In genomic region chr17:76477576-76477975, GRCh38 we compare ENCODE assay signal across 31 cellular contexts. TPM values are rescaled to one million over a fixed set of nuclear protein-coding genes. Genes with fewer than 3 reads are reported as not detected.
DNase-seq lines count a peak whose midpoint lies in the region; ATAC-seq, FAIRE-seq and TF ChIP-seq lines count a peak whose summit lies in the region.
"Had no signal": no experiment of that assay in that cellular context is flagged by ENCODE, and none has a peak within 500 bp of the region (broad histone marks: within the 10 kb centered on the region; RNA-seq: fewer than 3 reads in every experiment).

No MANE protein-coding gene starts in this region.

- FAIRE-seq in HepG2 (lab: Jason Lieb, UNC): no peak
- FAIRE-seq: GM12878, RCC 7860 had no signal

- H3K27me3 Mint-ChIP-seq in immature natural killer cell (ENCODE audit: low read depth in 3 of 3): peaks cover 0 to 12% (median 5%) of the 10 kb centered on the region in 3 donors
- H3K27me3 Mint-ChIP-seq: CD4-positive, alpha-beta memory T cell had no signal

- no peak overlapping the region for H3K27ac ChIP-seq in HepG2 (ENCODE audit: extremely low read length, insufficient read depth, low read length)
- no peak overlapping the region for H3K27ac ChIP-seq in right lobe of liver
- H3K27ac ChIP-seq in PC-3 (ENCODE audit: low read length): no peak overlapping the region

- peak overlapping the region in 4 of 6 donors; percentile 9 to 80 (median 54) for H3K27ac Mint-ChIP-seq in immature natural killer cell
- H3K27ac Mint-ChIP-seq in stimulated activated effector memory CD8-positive, alpha-beta T cell treated with anti-CD3 and anti-CD28 coated beads, Interleukin-12 subunit alpha, Interleukin-12 subunit beta, amount 100 ng/mL, for 72 hours: peak overlapping the region; percentile 53
- H3K27ac Mint-ChIP-seq: HFFc6 had no signal

- TF ChIP-seq POLR2A in HepG2 (IDR thresholded peaks at IDR 0.05; ENCODE audit: insufficient read depth in 1 of 2, low read depth in 2 of 2, low read length in 2 of 2): no peak
- no peak for TF ChIP-seq POLR2A in right lobe of liver (IDR thresholded peaks at IDR 0.05)

- BruUV-seq in HepG2 (replicated peaks; lab: Mats Ljungman, UMichigan): no TSS peak
- no TSS peak for BruUV-seq in PC-3 (replicated peaks; lab: Mats Ljungman, UMichigan)

- POLR2A ChIA-PET in HepG2 (lab: Yijun Ruan, JAX): interaction anchor here (1.1 to 5.7 kb wide), 3 partner anchors 15 to 56 kb away, joined by 3 to 59 read pairs (median 4); partner anchors contain the start of gene RHBDF2
- POLR2A ChIA-PET in PC-3 (lab: Charles Lee; ENCODE audit: unreplicated experiment): no interaction called here

- ATAC-seq in HepG2 (no peak), right lobe of liver (no peak), PC-3 (peak; percentile 22; the same call in 1 of the 2 replicates), HG02884 (IDR thresholded peaks at IDR 0.05; ENCODE audit: unreplicated experiment) (no peak)
- ATAC-seq in stimulated activated effector memory CD8-positive, alpha-beta T cell treated with anti-CD3 and anti-CD28 coated beads, Interleukin-12 subunit alpha, Interleukin-12 subunit beta, amount 100 ng/mL, for 72 hours: no peak
- ATAC-seq: GM12878 had no signal

- in situ Hi-C loops in HepG2 (cut with HindIII; ENCODE audit: extremely low pct_ligation_motif_present, low pct_unique_long_range_greater_than_20kb): no loop called here

- 89% methylated on average over 13 of the region's 15 CpGs for WGBS in HepG2 (ENCODE audit: low lambda C conversion rate)
- WGBS in right lobe of liver (ENCODE audit: insufficient coverage, low coverage, low lambda C conversion rate, missing lambda C conversion rate): 95% methylated on average over 4 of the region's 15 CpGs

- no peaks in the 10 kb centered on the region for H3K79me2 ChIP-seq in HepG2 (ENCODE audit: insufficient read depth, low read length)
- H3K79me2 ChIP-seq in PC-3 (ENCODE audit: low read length): no peaks in the 10 kb centered on the region

- TF ChIP-seq RAD21 in HepG2 (CRISPR knock-in tag; IDR thresholded peaks at IDR 0.05): no peak

- no peaks in the 10 kb centered on the region for H3F3A ChIP-seq in PC-3 (ENCODE audit: low read length, unreplicated experiment)

- H3K9ac ChIP-seq in HepG2 (ENCODE audit: insufficient read depth, low read depth, low read length) (no peak overlapping the region), PC-3 (ENCODE audit: low read length) (no peak overlapping the region)
- H3K9ac ChIP-seq: SK-N-SH had no signal

- H3K4me3 Mint-ChIP-seq in immature natural killer cell: no peak overlapping the region
- no peak overlapping the region for H3K4me3 Mint-ChIP-seq in stimulated activated effector memory CD8-positive, alpha-beta T cell treated with anti-CD3 and anti-CD28 coated beads, Interleukin-12 subunit alpha, Interleukin-12 subunit beta, amount 100 ng/mL, for 72 hours
- H3K4me3 Mint-ChIP-seq: CD4-positive, alpha-beta memory T cell; HFFc6 had no signal

- no peaks in the 10 kb centered on the region for H3K9me2 ChIP-seq in PC-3 (replicated peaks; ENCODE audit: low read length)
- H3K9me2 ChIP-seq: SK-N-SH had no signal

- TF ChIP-seq EP300 in HepG2 (IDR thresholded peaks at IDR 0.05; ENCODE audit: low read depth in 2 of 2, low read length in 2 of 2): no peak
- TF ChIP-seq EP300 in HepG2 (CRISPR knock-in tag; IDR thresholded peaks at IDR 0.05; ENCODE audit: borderline replicate concordance): no peak

- intact Hi-C loops in HepG2 (cut with micrococcal nuclease; ENCODE audit: unreplicated experiment) (no loop called here), right lobe of liver (cut with DNase I) (no loop called here), PC-3 (cut with micrococcal nuclease) (no loop called here)

- H3K36me3 ChIP-seq in HepG2 (replicated peaks in 1 of 2; ENCODE audit: control insufficient read depth in 1 of 2, insufficient read depth in 2 of 2, low read length in 2 of 2) (peaks cover 0 to 4% of the 10 kb centered on the region in 2 experiments; a peak in 2 of 5 replicates), right lobe of liver (no peaks in the 10 kb centered on the region), PC-3 (ENCODE audit: low read depth, low read length) (no peaks in the 10 kb centered on the region; the same call in 1 of the 2 replicates)

- no peaks in the 10 kb centered on the region for H3K27me3 ChIP-seq in HepG2 (ENCODE audit: control insufficient read depth in 1 of 2, insufficient read depth in 2 of 2, low read length in 2 of 2)
- no peaks in the 10 kb centered on the region for H3K27me3 ChIP-seq in right lobe of liver
- no peaks in the 10 kb centered on the region for H3K27me3 ChIP-seq in PC-3 (ENCODE audit: low read length)

- no peaks in the 10 kb centered on the region for H3K9me3 ChIP-seq in HepG2 (ENCODE audit: low read length)
- H3K9me3 ChIP-seq in right lobe of liver: no peaks in the 10 kb centered on the region
- H3K9me3 ChIP-seq in PC-3 (ENCODE audit: low read length): no peaks in the 10 kb centered on the region
- H3K9me3 ChIP-seq: HAP-1, SK-N-SH had no signal

- DNase-seq in HepG2 (ENCODE audit: low spot score) (no peak), right lobe of liver (no peak), PC-3 (no peak), immature natural killer cell (no peak), GM10266 (ENCODE audit: extremely low spot score) (no peak)
- no peak for DNase-seq in stimulated activated effector memory CD8-positive, alpha-beta T cell treated with anti-CD3 and anti-CD28 coated beads, Interleukin-12 subunit alpha, Interleukin-12 subunit beta, amount 100 ng/mL, for 72 hours (ENCODE audit: low spot score in 2 of 2)
- no peak for DNase-seq in stimulated activated CD4-positive, alpha-beta T cell treated with anti-CD3 and anti-CD28 coated beads, Interleukin-2, amount 100 ng/mL, for 48 hours
- DNase-seq: C1 segment of cervical spinal cord; CD4-positive, alpha-beta memory T cell; COR-L47; DMS53; GOT3; HFFc6; Karpas-422; NCI-H1092 treated with DMSO at 0.1 percent for 48 hours; NCI-H1436; NCI-H187; NCI-H2081 treated with DMSO at 0.1 percent for 48 hours; NCI-H2171; NCI-H226; NCI-H510A; NCI-H69; SK-N-SH had no signal

- no peak for TF ChIP-seq CTCF in HepG2 (CRISPR knock-in tag; IDR thresholded peaks at IDR 0.05)
- no peak for TF ChIP-seq CTCF in right lobe of liver (IDR thresholded peaks at IDR 0.05)
- no peak for TF ChIP-seq CTCF in PC-3 (conservative IDR thresholded peaks at IDR 0.05; ENCODE audit: low read depth, low read length)
- no peak for TF ChIP-seq CTCF in GM10266 (IDR thresholded peaks at IDR 0.05; ENCODE audit: control insufficient read depth, insufficient read depth, low read depth, missing control alignments)

- peaks cover 16 to 19% of the 10 kb centered on the region in 2 donors for H3K4me1 Mint-ChIP-seq in immature natural killer cell
- H3K4me1 Mint-ChIP-seq in stimulated activated effector memory CD8-positive, alpha-beta T cell treated with anti-CD3 and anti-CD28 coated beads, Interleukin-12 subunit alpha, Interleukin-12 subunit beta, amount 100 ng/mL, for 72 hours: peaks cover 18% of the 10 kb centered on the region

- H4K20me1 ChIP-seq in HepG2 (ENCODE audit: insufficient read depth, low read length) (no peaks in the 10 kb centered on the region), PC-3 (ENCODE audit: low read length) (no peaks in the 10 kb centered on the region)

- no peak overlapping the region for H3K4me2 ChIP-seq in HepG2 (ENCODE audit: low read depth, low read length)
- no peak overlapping the region for H3K4me2 ChIP-seq in PC-3 (ENCODE audit: low read length)
- H3K4me2 ChIP-seq: SK-N-SH had no signal

- H3K4me1 ChIP-seq in HepG2 (ENCODE audit: insufficient read depth, low read length): peaks cover 7% of the 10 kb centered on the region; the same call in 1 of the 2 replicates
- H3K4me1 ChIP-seq in right lobe of liver: no peaks in the 10 kb centered on the region
- no peaks in the 10 kb centered on the region; the same call in 1 of the 2 replicates for H3K4me1 ChIP-seq in PC-3 (ENCODE audit: insufficient read depth, low read length)

- CTCF ChIA-PET in HepG2 (lab: Yijun Ruan, JAX; ENCODE audit: low intra/inter-chr PET ratio, low total read pairs) (no interaction called here), PC-3 (lab: Charles Lee) (no interaction called here)

- H3K4me3 ChIP-seq in HepG2 (replicated peaks in 1 of 3; ENCODE audit: insufficient read depth in 1 of 3, low read depth in 2 of 3, low read length in 3 of 3) (no peak overlapping the region), right lobe of liver (no peak overlapping the region), PC-3 (ENCODE audit: low read length) (no peak overlapping the region)
- H3K4me3 ChIP-seq: GM12878, HAP-1 had no signal

- no peak overlapping the region for H2AFZ ChIP-seq in HepG2 (ENCODE audit: low read length)
- H2AFZ ChIP-seq in PC-3 (ENCODE audit: low read length): no peak overlapping the region

- no peaks in the 10 kb centered on the region for H3K9me3 Mint-ChIP-seq in immature natural killer cell
- no peaks in the 10 kb centered on the region for H3K9me3 Mint-ChIP-seq in stimulated activated effector memory CD8-positive, alpha-beta T cell treated with anti-CD3 and anti-CD28 coated beads, Interleukin-12 subunit alpha, Interleukin-12 subunit beta, amount 100 ng/mL, for 72 hours
- H3K9me3 Mint-ChIP-seq: CD4-positive, alpha-beta memory T cell; HFFc6 had no signal

- peaks cover 12 to 26% (median 12%) of the 10 kb centered on the region in 3 donors for H3K36me3 Mint-ChIP-seq in immature natural killer cell
- H3K36me3 Mint-ChIP-seq in stimulated activated effector memory CD8-positive, alpha-beta T cell treated with anti-CD3 and anti-CD28 coated beads, Interleukin-12 subunit alpha, Interleukin-12 subunit beta, amount 100 ng/mL, for 72 hours: peaks cover 96% of the 10 kb centered on the region

RNA-seq across cellular contexts. Expression of gene AANAT, which starts 10.2 kb away (rescaled TPM):
- not detected in 2 replicates for total RNA-seq in HepG2 (2016; rRNA removed; fragmentation: Illumina TruSeq; extraction: Trizol)
- total RNA-seq in HepG2 (2016; cell fraction: cytosol; rRNA removed; fragmentation: Illumina TruSeq; extraction: Trizol; ENCODE audit: low read depth): not detected in 2 replicates
- total RNA-seq in HepG2 (2016; cell fraction: insoluble cytoplasmic fraction; rRNA removed; fragmentation: Illumina TruSeq; extraction: Trizol): not detected in 2 replicates
- total RNA-seq in HepG2 (2016; cell fraction: membrane; rRNA removed; fragmentation: Illumina TruSeq; extraction: Trizol): not detected in 2 replicates
- not detected in 2 replicates for total RNA-seq in HepG2 (2016; cell fraction: nucleus; rRNA removed; fragmentation: Illumina TruSeq; extraction: Trizol)
- polyA plus RNA-seq in HepG2 (2011; rRNA removed): 0.03 and 0.07 TPM in 2 replicates
- not detected in 2 replicates for polyA plus RNA-seq in HepG2 (2011; cell fraction: cytosol; rRNA removed)
- 0.23 and 0.42 TPM in 2 replicates for polyA plus RNA-seq in HepG2 (2011; cell fraction: nucleus; rRNA removed)
- 0.31 TPM in 1 of 2 replicates, not detected in the other for polyA plus RNA-seq in HepG2 (2012)
- polyA plus RNA-seq in HepG2 (2016; cell fraction: cytosol; fragmentation: Illumina TruSeq; extraction: Trizol; ENCODE audit: low read depth): not detected in 2 replicates
- not detected in 2 replicates for polyA plus RNA-seq in HepG2 (2016; cell fraction: insoluble cytoplasmic fraction; fragmentation: Illumina TruSeq; extraction: Trizol; ENCODE audit: low read depth)
- not detected in 2 replicates for polyA plus RNA-seq in HepG2 (2016; cell fraction: membrane; fragmentation: Illumina TruSeq; extraction: Trizol; ENCODE audit: low read depth)
- polyA plus RNA-seq in HepG2 (2016; cell fraction: nucleus; fragmentation: Illumina TruSeq; extraction: Trizol; ENCODE audit: insufficient read depth, low read depth): not detected in 2 replicates
- not detected in 2 replicates for polyA minus RNA-seq in HepG2 (2011; rRNA and poly(A)+ RNA removed; ENCODE audit: low replicate concordance)
- polyA minus RNA-seq in HepG2 (2011; cell fraction: cytosol; rRNA and poly(A)+ RNA removed): not detected in 2 replicates
- not detected in 2 replicates for polyA minus RNA-seq in HepG2 (2011; cell fraction: nucleus; rRNA and poly(A)+ RNA removed)
- not detected for total RNA-seq in right lobe of liver
- not detected in 2 replicates for total RNA-seq in PC-3 (2014; rRNA removed)
- under 1 TPM in 1 of 3 donors, not detected in 2; 0.34 TPM for polyA plus RNA-seq in immature natural killer cell
- total RNA-seq: A172; CD4-positive, alpha-beta memory T cell; Daoy; G401; OCI-LY7 had no signal
- polyA plus RNA-seq: CD4-positive, alpha-beta memory T cell; GM12878 had no signal

RNA-seq across cellular contexts. Expression of gene RHBDF2, which starts 23.6 kb away (rescaled TPM):
- 4.2 and 7.8 TPM in 2 replicates for total RNA-seq in HepG2 (2016; rRNA removed; fragmentation: Illumina TruSeq; extraction: Trizol)
- 3.3 and 3.4 TPM in 2 replicates for total RNA-seq in HepG2 (2016; cell fraction: cytosol; rRNA removed; fragmentation: Illumina TruSeq; extraction: Trizol; ENCODE audit: low read depth)
- 2.8 and 8.6 TPM in 2 replicates for total RNA-seq in HepG2 (2016; cell fraction: insoluble cytoplasmic fraction; rRNA removed; fragmentation: Illumina TruSeq; extraction: Trizol)
- total RNA-seq in HepG2 (2016; cell fraction: membrane; rRNA removed; fragmentation: Illumina TruSeq; extraction: Trizol): 3.2 and 3.5 TPM in 2 replicates
- total RNA-seq in HepG2 (2016; cell fraction: nucleus; rRNA removed; fragmentation: Illumina TruSeq; extraction: Trizol): 10.0 and 14.7 TPM in 2 replicates
- 24.2 and 27.6 TPM in 2 replicates for polyA plus RNA-seq in HepG2 (2011; rRNA removed)
- polyA plus RNA-seq in HepG2 (2011; cell fraction: cytosol; rRNA removed): 9.7 and 15.2 TPM in 2 replicates
- polyA plus RNA-seq in HepG2 (2011; cell fraction: nucleus; rRNA removed): 96.1 and 124 TPM in 2 replicates
- 17.9 and 27.7 TPM in 2 replicates for polyA plus RNA-seq in HepG2 (2012)
- polyA plus RNA-seq in HepG2 (2016; cell fraction: cytosol; fragmentation: Illumina TruSeq; extraction: Trizol; ENCODE audit: low read depth): 1.2 and 1.5 TPM in 2 replicates
- 3.8 and 4.6 TPM in 2 replicates for polyA plus RNA-seq in HepG2 (2016; cell fraction: insoluble cytoplasmic fraction; fragmentation: Illumina TruSeq; extraction: Trizol; ENCODE audit: low read depth)
- 2.0 and 3.1 TPM in 2 replicates for polyA plus RNA-seq in HepG2 (2016; cell fraction: membrane; fragmentation: Illumina TruSeq; extraction: Trizol; ENCODE audit: low read depth)
- polyA plus RNA-seq in HepG2 (2016; cell fraction: nucleus; fragmentation: Illumina TruSeq; extraction: Trizol; ENCODE audit: insufficient read depth, low read depth): 23.9 and 27.3 TPM in 2 replicates
- polyA minus RNA-seq in HepG2 (2011; rRNA and poly(A)+ RNA removed; ENCODE audit: low replicate concordance): 8.1 and 40.4 TPM in 2 replicates
- polyA minus RNA-seq in HepG2 (2011; cell fraction: cytosol; rRNA and poly(A)+ RNA removed): 12.8 and 13.5 TPM in 2 replicates
- polyA minus RNA-seq in HepG2 (2011; cell fraction: nucleus; rRNA and poly(A)+ RNA removed): 26.5 and 30.6 TPM in 2 replicates
- total RNA-seq in right lobe of liver: 10 to 100 TPM in 3 of 6 experiments, 1 to 10 TPM in 3; 7.1 to 18.6 (median 11.0) TPM
- 52.3 and 74.8 TPM in 2 replicates for total RNA-seq in PC-3 (2014; rRNA removed)
- polyA plus RNA-seq in immature natural killer cell: 10 to 100 TPM; 19.3 to 90.5 (median 23.6) TPM

RNA-seq across cellular contexts. Expression of gene UBE2O, which starts 24.6 kb away (rescaled TPM):
- total RNA-seq in HepG2 (2016; rRNA removed; fragmentation: Illumina TruSeq; extraction: Trizol) (21.5 and 22.3 TPM in 2 replicates), right lobe of liver (10 to 100 TPM in 5 of 6 experiments, 1 to 10 TPM in 1; 10.0 to 12.9 (median 12.0) TPM), PC-3 (2014; rRNA removed) (64.7 and 77.3 TPM in 2 replicates)
- total RNA-seq in HepG2 (2016; cell fraction: cytosol; rRNA removed; fragmentation: Illumina TruSeq; extraction: Trizol; ENCODE audit: low read depth): 2.7 and 3.0 TPM in 2 replicates
- 22.1 and 22.5 TPM in 2 replicates for total RNA-seq in HepG2 (2016; cell fraction: insoluble cytoplasmic fraction; rRNA removed; fragmentation: Illumina TruSeq; extraction: Trizol)
- 7.2 and 8.1 TPM in 2 replicates for total RNA-seq in HepG2 (2016; cell fraction: membrane; rRNA removed; fragmentation: Illumina TruSeq; extraction: Trizol)
- total RNA-seq in HepG2 (2016; cell fraction: nucleus; rRNA removed; fragmentation: Illumina TruSeq; extraction: Trizol): 23.0 and 27.1 TPM in 2 replicates
- polyA plus RNA-seq in HepG2 (2011; rRNA removed) (23.5 and 30.4 TPM in 2 replicates), immature natural killer cell (10 to 100 TPM in 1 of 3 donors, 1 to 10 TPM in 1, under 1 TPM in 1; 0.19 to 14.3 (median 5.2) TPM)
- 11.6 and 11.8 TPM in 2 replicates for polyA plus RNA-seq in HepG2 (2011; cell fraction: cytosol; rRNA removed)
- 87.2 and 93.5 TPM in 2 replicates for polyA plus RNA-seq in HepG2 (2011; cell fraction: nucleus; rRNA removed)
- 28.0 and 29.8 TPM in 2 replicates for polyA plus RNA-seq in HepG2 (2012)
- 0.86 and 0.95 TPM in 2 replicates for polyA plus RNA-seq in HepG2 (2016; cell fraction: cytosol; fragmentation: Illumina TruSeq; extraction: Trizol; ENCODE audit: low read depth)
- polyA plus RNA-seq in HepG2 (2016; cell fraction: insoluble cytoplasmic fraction; fragmentation: Illumina TruSeq; extraction: Trizol; ENCODE audit: low read depth): 15.3 and 21.2 TPM in 2 replicates
- polyA plus RNA-seq in HepG2 (2016; cell fraction: membrane; fragmentation: Illumina TruSeq; extraction: Trizol; ENCODE audit: low read depth): 2.1 and 3.0 TPM in 2 replicates
- polyA plus RNA-seq in HepG2 (2016; cell fraction: nucleus; fragmentation: Illumina TruSeq; extraction: Trizol; ENCODE audit: insufficient read depth, low read depth): 66.1 and 73.3 TPM in 2 replicates
- polyA minus RNA-seq in HepG2 (2011; rRNA and poly(A)+ RNA removed; ENCODE audit: low replicate concordance): 39.5 and 89.3 TPM in 2 replicates
- polyA minus RNA-seq in HepG2 (2011; cell fraction: cytosol; rRNA and poly(A)+ RNA removed): 31.1 and 31.4 TPM in 2 replicates
- polyA minus RNA-seq in HepG2 (2011; cell fraction: nucleus; rRNA and poly(A)+ RNA removed): 27.4 and 30.3 TPM in 2 replicates

RNA-seq across cellular contexts. Expression of gene CYGB, which starts 59.9 kb away (rescaled TPM):
- total RNA-seq in HepG2 (2016; rRNA removed; fragmentation: Illumina TruSeq; extraction: Trizol): 27.1 and 28.9 TPM in 2 replicates
- 5.2 and 8.2 TPM in 2 replicates for total RNA-seq in HepG2 (2016; cell fraction: cytosol; rRNA removed; fragmentation: Illumina TruSeq; extraction: Trizol; ENCODE audit: low read depth)
- total RNA-seq in HepG2 (2016; cell fraction: insoluble cytoplasmic fraction; rRNA removed; fragmentation: Illumina TruSeq; extraction: Trizol): 25.6 and 28.4 TPM in 2 replicates
- 16.6 and 21.7 TPM in 2 replicates for total RNA-seq in HepG2 (2016; cell fraction: membrane; rRNA removed; fragmentation: Illumina TruSeq; extraction: Trizol)
- 14.7 and 17.2 TPM in 2 replicates for total RNA-seq in HepG2 (2016; cell fraction: nucleus; rRNA removed; fragmentation: Illumina TruSeq; extraction: Trizol)
- 18.9 and 23.3 TPM in 2 replicates for polyA plus RNA-seq in HepG2 (2011; rRNA removed)
- polyA plus RNA-seq in HepG2 (2011; cell fraction: cytosol; rRNA removed): 19.3 and 25.5 TPM in 2 replicates
- polyA plus RNA-seq in HepG2 (2011; cell fraction: nucleus; rRNA removed): 17.6 and 23.0 TPM in 2 replicates
- 20.2 and 20.5 TPM in 2 replicates for polyA plus RNA-seq in HepG2 (2012)
- polyA plus RNA-seq in HepG2 (2016; cell fraction: cytosol; fragmentation: Illumina TruSeq; extraction: Trizol; ENCODE audit: low read depth): 6.2 and 7.9 TPM in 2 replicates
- polyA plus RNA-seq in HepG2 (2016; cell fraction: insoluble cytoplasmic fraction; fragmentation: Illumina TruSeq; extraction: Trizol; ENCODE audit: low read depth): 28.7 and 30.6 TPM in 2 replicates
- 21.0 and 21.3 TPM in 2 replicates for polyA plus RNA-seq in HepG2 (2016; cell fraction: membrane; fragmentation: Illumina TruSeq; extraction: Trizol; ENCODE audit: low read depth)
- polyA plus RNA-seq in HepG2 (2016; cell fraction: nucleus; fragmentation: Illumina TruSeq; extraction: Trizol; ENCODE audit: insufficient read depth, low read depth): 24.9 and 26.1 TPM in 2 replicates
- polyA minus RNA-seq in HepG2 (2011; rRNA and poly(A)+ RNA removed; ENCODE audit: low replicate concordance): 0.26 and 16.8 TPM in 2 replicates
- 9.7 and 11.8 TPM in 2 replicates for polyA minus RNA-seq in HepG2 (2011; cell fraction: cytosol; rRNA and poly(A)+ RNA removed)
- 12.9 and 17.7 TPM in 2 replicates for polyA minus RNA-seq in HepG2 (2011; cell fraction: nucleus; rRNA and poly(A)+ RNA removed)
- 1 to 10 TPM; 1.8 to 4.1 (median 3.1) TPM for total RNA-seq in right lobe of liver
- total RNA-seq in PC-3 (2014; rRNA removed): 0.40 and 0.62 TPM in 2 replicates
- polyA plus RNA-seq in immature natural killer cell: under 1 TPM in 2 of 3 donors, not detected in 1; 0.09 to 0.41 TPM
- total RNA-seq: CD4-positive, alpha-beta memory T cell had no signal
- polyA plus RNA-seq: CD4-positive, alpha-beta memory T cell; GM12878 had no signal
